ENCODE assay signal across 21 cellular contexts in genomic region chr2:111126581-111126980, GRCh38.
"Had no signal": no experiment of that assay in that cellular context is flagged by ENCODE, and none has a peak within 500 bp of the region (broad histone marks: within the 10 kb centered on the region; RNA-seq: fewer than 3 reads in every experiment).

No MANE protein-coding gene starts in this region.

- H3K9me3 Mint-ChIP-seq: activated CD4-positive, alpha-beta T cell treated with anti-CD3 and anti-CD28 coated beads, Interleukin-2, amount 10 ng/mL, durations not matched to agents 7 days and 5 days; activated naive CD4-positive, alpha-beta T cell treated with anti-CD3 and anti-CD28 coated beads, Interleukin-2, amount 50 U/mL, for 72 hours; effector memory CD8-positive, alpha-beta T cell; memory B cell; natural killer cell treated with Interleukin-12 subunit alpha and Interleukin-12 subunit beta and Interleukin-15 and Interleukin-18, amount 100 ng/mL, for 72 hours; T-helper 2 cell treated with Interferon-gamma antibody and Interleukin-4, amounts not matched to agents 5 μg/mL and 100 μg/mL, for 36 hours had no signal

- H3K36me3 ChIP-seq: colonic mucosa had no signal

- H3K4me3 Mint-ChIP-seq: activated CD4-positive, alpha-beta T cell treated with anti-CD3 and anti-CD28 coated beads, Interleukin-2, amount 10 ng/mL, durations not matched to agents 7 days and 5 days; activated CD8-positive, alpha-beta T cell treated with anti-CD3 and anti-CD28 coated beads, Interleukin-2, amount 10 ng/mL, durations not matched to agents 7 days and 5 days; memory B cell; natural killer cell treated with Interleukin-12 subunit alpha and Interleukin-12 subunit beta and Interleukin-15 and Interleukin-18, amount 100 ng/mL, for 72 hours; T-helper 2 cell treated with Interferon-gamma antibody and Interleukin-4, amounts not matched to agents 5 μg/mL and 100 μg/mL, for 36 hours had no signal

- H3K27ac Mint-ChIP-seq: activated CD4-positive, alpha-beta T cell treated with anti-CD3 and anti-CD28 coated beads, Interleukin-2, amount 10 ng/mL, durations not matched to agents 7 days and 5 days; activated CD8-positive, alpha-beta T cell treated with anti-CD3 and anti-CD28 coated beads, Interleukin-2, amount 10 ng/mL, durations not matched to agents 7 days and 5 days; activated naive CD4-positive, alpha-beta T cell treated with anti-CD3 and anti-CD28 coated beads, Interleukin-2, amount 50 U/mL, for 72 hours; effector memory CD8-positive, alpha-beta T cell; memory B cell; T-helper 2 cell treated with Interferon-gamma antibody and Interleukin-4, amounts not matched to agents 5 μg/mL and 100 μg/mL, for 36 hours had no signal

- DNase-seq: activated CD4-positive, alpha-beta T cell treated with anti-CD3 and anti-CD28 coated beads, Interleukin-2, amount 10 ng/mL, durations not matched to agents 7 days and 5 days; activated CD8-positive, alpha-beta T cell treated with anti-CD3 and anti-CD28 coated beads, Interleukin-2, amount 10 ng/mL, durations not matched to agents 7 days and 5 days; colonic mucosa; dorsolateral prefrontal cortex; effector memory CD8-positive, alpha-beta T cell; gastrocnemius medialis; head of caudate nucleus; islet precursor cell; left colon; occipital lobe; small intestine; stimulated activated naive CD4-positive, alpha-beta T cell; upper lobe of right lung had no signal

- H3K9me3 ChIP-seq: colonic mucosa, esophagus muscularis mucosa, gastrocnemius medialis, upper lobe of right lung had no signal

- H3K4me1 ChIP-seq: colonic mucosa had no signal

- H3K27me3 Mint-ChIP-seq: effector memory CD8-positive, alpha-beta T cell; memory B cell had no signal

- H3K4me3 ChIP-seq: colonic mucosa, dorsolateral prefrontal cortex, esophagus muscularis mucosa, gastrocnemius medialis, upper lobe of right lung had no signal

- ATAC-seq: activated CD4-positive, CD25-positive, alpha-beta regulatory T cell treated with anti-CD3 and anti-CD28 coated beads, Interleukin-2, amount 50 U/mL, for 24 hours; activated CD8-positive, alpha-beta T cell treated with anti-CD3 and anti-CD28 coated beads, Interleukin-2, amount 10 ng/mL, durations not matched to agents 7 days and 5 days; activated naive CD4-positive, alpha-beta T cell treated with anti-CD3 and anti-CD28 coated beads, Interleukin-2, amount 50 U/mL, for 72 hours; effector memory CD8-positive, alpha-beta T cell; gastrocnemius medialis; left colon; natural killer cell treated with Interleukin-12 subunit alpha and Interleukin-12 subunit beta and Interleukin-15 and Interleukin-18, amount 100 ng/mL, for 72 hours; sciatic nerve; upper lobe of right lung had no signal

- H3K27me3 ChIP-seq: colonic mucosa, esophagus muscularis mucosa, gastrocnemius medialis, upper lobe of right lung had no signal

- H3K27ac ChIP-seq: colonic mucosa, dorsolateral prefrontal cortex, esophagus muscularis mucosa, gastrocnemius medialis, upper lobe of right lung, VCaP had no signal
